In genomic region chr7:155722118-155722517, GRCh38 we compare ENCODE assay signal across 11 cellular contexts.
A peak's percentile ranks its signal among the peaks of the same experiment; 100 is the strongest.
DNase-seq lines count a peak whose midpoint lies in the region; ATAC-seq lines count a peak whose summit lies in the region.
"Had no signal": no experiment of that assay in that cellular context is flagged by ENCODE, and none has a peak within 500 bp of the region (broad histone marks: within the 10 kb centered on the region; RNA-seq: fewer than 3 reads in every experiment).

No MANE protein-coding gene starts in this region.

- DNase-seq in activated naive CD8-positive, alpha-beta T cell treated with anti-CD3 and anti-CD28 coated beads for 36 hours, result no peak
- DNase-seq in stimulated activated CD4-positive, alpha-beta T cell treated with anti-CD3 and anti-CD28 coated beads, Interleukin-4, amount 100 ng/mL, for 24 hours, result no peak
- DNase-seq in NCI-H446 treated with DMSO at 0.1 percent for 48 hours (lab: John Stamatoyannopoulos, UW), result no peak
- DNase-seq in anterior cingulate cortex (lab: John Stamatoyannopoulos, UW), result no peak
- DNase-seq: HFFc6; NCI-H2171 treated with DMSO at 0.1 percent for 48 hours; stimulated activated CD4-positive, alpha-beta T cell treated with anti-CD3 and anti-CD28 coated beads, Interleukin-4, amount 100 ng/mL, for 1 hour had no signal

- H3K27ac Mint-ChIP-seq in activated naive CD8-positive, alpha-beta T cell treated with anti-CD3 and anti-CD28 coated beads for 36 hours, result peak overlapping the region; percentile 65
- H3K27ac Mint-ChIP-seq: HFFc6 had no signal

- H3K27me3 Mint-ChIP-seq in activated naive CD8-positive, alpha-beta T cell treated with anti-CD3 and anti-CD28 coated beads for 36 hours, result no peaks in the 10 kb centered on the region

- H3K4me1 Mint-ChIP-seq in activated naive CD8-positive, alpha-beta T cell treated with anti-CD3 and anti-CD28 coated beads for 36 hours, result peaks cover 29% of the 10 kb centered on the region

- peaks cover 4% of the 10 kb centered on the region for H3K36me3 Mint-ChIP-seq in activated naive CD8-positive, alpha-beta T cell treated with anti-CD3 and anti-CD28 coated beads for 36 hours

- no peak overlapping the region for H3K4me3 Mint-ChIP-seq in activated naive CD8-positive, alpha-beta T cell treated with anti-CD3 and anti-CD28 coated beads for 36 hours
- H3K4me3 Mint-ChIP-seq: HFFc6 had no signal

- no peaks in the 10 kb centered on the region for H3K9me3 Mint-ChIP-seq in activated naive CD8-positive, alpha-beta T cell treated with anti-CD3 and anti-CD28 coated beads for 36 hours
- H3K9me3 Mint-ChIP-seq: HFFc6 had no signal

- ATAC-seq in GM18502 (IDR thresholded peaks at IDR 0.05; ENCODE audit: poor library complexity, unreplicated experiment), result peak; percentile 46
- ATAC-seq in GM21367 (IDR thresholded peaks at IDR 0.05; ENCODE audit: unreplicated experiment), result peak; percentile 37
- ATAC-seq in HG03139 (IDR thresholded peaks at IDR 0.05; ENCODE audit: unreplicated experiment), result peak; percentile 46
- ATAC-seq in GM18519 (IDR thresholded peaks at IDR 0.05; ENCODE audit: low FRiP score, unreplicated experiment), result no peak
